Comparison of ENCODE assay signal across 9 cellular contexts in the genomic region with DNA sequence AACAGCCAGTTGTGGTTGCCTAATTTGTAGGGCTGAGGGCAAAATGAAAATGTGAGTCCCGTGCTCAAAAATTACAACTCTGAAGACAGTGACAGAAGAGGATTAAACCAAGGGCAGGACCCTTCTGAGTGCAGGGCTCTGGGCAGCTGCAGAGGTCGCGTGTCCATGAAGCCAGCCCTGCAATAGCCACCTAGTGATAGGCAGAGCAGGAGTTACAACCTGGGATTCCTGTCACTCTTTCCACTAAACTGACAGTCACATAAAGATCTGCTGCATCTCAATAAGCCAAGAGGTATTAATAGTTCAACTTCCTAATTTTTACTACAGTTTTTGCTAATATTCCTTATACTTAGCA.
A peak's percentile ranks its signal among the peaks of the same experiment; 100 is the strongest.
DNase-seq lines count a peak whose midpoint lies in the region; ATAC-seq and TF ChIP-seq lines count a peak whose summit lies in the region.
"Had no signal": no experiment of that assay in that cellular context is flagged by ENCODE, and none has a peak within 500 bp of the region (broad histone marks: within the 10 kb centered on the region; RNA-seq: fewer than 3 reads in every experiment).

No MANE protein-coding gene starts in this region.

- H3K4me1 Mint-ChIP-seq in CD4-positive, alpha-beta T cell (ENCODE audit: low read depth): peaks cover 10% of the 10 kb centered on the region

- H3K36me3 ChIP-seq in PC-3 (ENCODE audit: low read depth, low read length): no peaks in the 10 kb centered on the region
- no peaks in the 10 kb centered on the region for H3K36me3 ChIP-seq in left lung

- peak overlapping the region; percentile 47 for H3K4me3 Mint-ChIP-seq in CD4-positive, alpha-beta T cell

- H3K4me2 ChIP-seq in PC-3 (ENCODE audit: low read length): peak overlapping the region; percentile 44

- no peaks in the 10 kb centered on the region for H3K27me3 Mint-ChIP-seq in CD4-positive, alpha-beta T cell

- H3K9me2 ChIP-seq in PC-3 (replicated peaks; ENCODE audit: low read length): no peaks in the 10 kb centered on the region

- BruUV-seq in PC-3 (replicated peaks; lab: Mats Ljungman, UMichigan): no TSS peak

- H3K27me3 ChIP-seq in CD4-positive, alpha-beta T cell (ENCODE audit: control insufficient read depth, insufficient read depth, low read length): no peaks in the 10 kb centered on the region
- H3K27me3 ChIP-seq in PC-3 (ENCODE audit: low read length): no peaks in the 10 kb centered on the region
- no peaks in the 10 kb centered on the region for H3K27me3 ChIP-seq in left lung

- ATAC-seq in CD4-positive, alpha-beta T cell (ENCODE audit: poor library complexity): no peak
- ATAC-seq in GM21737 (IDR thresholded peaks at IDR 0.05; ENCODE audit: unreplicated experiment) (peak; percentile 24), PC-3 (peak; percentile 35; the same call in 1 of the 2 replicates), left lung (peak; percentile 33)

- no peak overlapping the region for H3K9ac ChIP-seq in PC-3 (ENCODE audit: low read length)

- H3K27ac ChIP-seq in CD4-positive, alpha-beta T cell (ENCODE audit: low read depth, low read length): no peak overlapping the region
- no peak overlapping the region for H3K27ac ChIP-seq in PC-3 (ENCODE audit: low read length)
- no peak overlapping the region for H3K27ac ChIP-seq in left lung

- no peak for DNase-seq in CD4-positive, alpha-beta T cell
- DNase-seq in PC-3 (no peak), left lung (no peak), NCI-H526 (lab: John Stamatoyannopoulos, UW) (no peak), OCI-M2 (lab: John Stamatoyannopoulos, UW; ENCODE audit: unreplicated experiment) (no peak), NCI-H446 treated with DMSO at 0.1 percent for 48 hours (lab: John Stamatoyannopoulos, UW) (no peak), CD1c-positive myeloid dendritic cell (ENCODE audit: extremely low spot score) (no peak)
- DNase-seq: activated CD8-positive, alpha-beta memory T cell treated with anti-CD3 and anti-CD28 coated beads, Interleukin-2, amount 50 U/mL, for 48 hours had no signal

- H3K4me1 ChIP-seq in PC-3 (ENCODE audit: insufficient read depth, low read length) (peaks cover 11% of the 10 kb centered on the region), left lung (peaks cover 0 to 12% of the 10 kb centered on the region in 2 donors)

- no peaks in the 10 kb centered on the region for H3K36me3 Mint-ChIP-seq in CD4-positive, alpha-beta T cell (ENCODE audit: low read depth)

- H3K79me2 ChIP-seq in PC-3 (ENCODE audit: low read length): no peaks in the 10 kb centered on the region

- POLR2A ChIA-PET in CD4-positive, alpha-beta T cell (lab: Charles Lee): interaction anchor here (1.0 to 2.7 kb wide), 2 partner anchors 94 to 105 kb away, joined by 3 to 14 read pairs; partner anchors contain the start of gene SLC2A13
- POLR2A ChIA-PET in PC-3 (lab: Charles Lee; ENCODE audit: unreplicated experiment): no interaction called here

- no peaks in the 10 kb centered on the region for H4K20me1 ChIP-seq in PC-3 (ENCODE audit: low read length)

- TF ChIP-seq CTCF in CD4-positive, alpha-beta T cell (IDR thresholded peaks at IDR 0.05): no peak
- TF ChIP-seq CTCF in PC-3 (conservative IDR thresholded peaks at IDR 0.05; ENCODE audit: low read depth, low read length): no peak
- no peak for TF ChIP-seq CTCF in left lung (IDR thresholded peaks at IDR 0.05)

- H3K9me3 Mint-ChIP-seq in CD4-positive, alpha-beta T cell: no peaks in the 10 kb centered on the region

- no peaks in the 10 kb centered on the region for H3F3A ChIP-seq in PC-3 (ENCODE audit: low read length, unreplicated experiment)

- no peaks in the 10 kb centered on the region for H3K9me3 ChIP-seq in CD4-positive, alpha-beta T cell (ENCODE audit: control insufficient read depth, low read length)
- no peaks in the 10 kb centered on the region for H3K9me3 ChIP-seq in PC-3 (ENCODE audit: low read length)
- no peaks in the 10 kb centered on the region for H3K9me3 ChIP-seq in left lung

- peak overlapping the region; percentile 52; the same call in 1 of the 2 replicates for H2AFZ ChIP-seq in PC-3 (ENCODE audit: low read length)

- intact Hi-C loops in CD4-positive, alpha-beta T cell (cut with DNase I, micrococcal nuclease): loop anchor here (1.0 kb wide), 1 partner anchor 96 kb away; no protein-coding TSS in a partner anchor
- intact Hi-C loops in PC-3 (cut with micrococcal nuclease) (loop anchor here (1.0 to 5.0 kb wide), 4 partner anchors 23 to 301 kb away; no protein-coding TSS in a partner anchor), left lung (cut with DNase I) (loop anchor here in 1 of 2 donors (5.0 kb wide), 1 partner anchor 96 kb away; the partner anchor contains the start of gene SLC2A13)

- CTCF ChIA-PET in CD4-positive, alpha-beta T cell (lab: Charles Lee): interaction anchor here (0.6 to 2.9 kb wide), 17 partner anchors 9 to 105 kb away, joined by 3 to 34 read pairs (median 4); partner anchors contain the start of gene SLC2A13
- CTCF ChIA-PET in PC-3 (lab: Charles Lee): interaction anchor here (0.8 to 1.4 kb wide), 2 partner anchors 23 to 95 kb away, joined by 3 to 19 read pairs; partner anchors contain the start of gene SLC2A13

- H3K4me3 ChIP-seq in PC-3 (ENCODE audit: low read length) (no peak overlapping the region), left lung (peak overlapping the region in 1 of 2 donors; percentile 10)

- H3K27ac Mint-ChIP-seq in CD4-positive, alpha-beta T cell: no peak overlapping the region
